ENCODE assay signal across 18 cellular contexts in the genomic region with DNA sequence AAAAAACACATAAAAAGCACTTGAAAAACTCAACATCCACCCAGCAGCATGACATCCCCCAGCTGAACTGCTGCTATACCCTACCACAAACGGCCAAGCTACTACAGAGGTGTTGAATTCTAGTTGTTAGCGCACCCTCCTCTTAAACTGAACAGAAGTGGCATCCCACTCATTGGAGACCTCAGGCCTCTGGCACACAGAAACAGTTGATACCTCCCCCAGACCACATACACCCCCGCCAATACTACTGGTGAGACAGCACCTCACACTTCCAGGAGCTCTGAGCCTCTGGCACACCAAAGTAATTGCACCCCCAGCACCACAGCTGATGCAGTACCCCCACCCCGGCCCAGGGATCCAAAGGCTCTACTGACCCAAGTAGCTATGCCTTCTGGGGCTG.
A peak's percentile ranks its signal among the peaks of the same experiment; 100 is the strongest.
DNase-seq lines count a peak whose midpoint lies in the region; ATAC-seq and TF ChIP-seq lines count a peak whose summit lies in the region.
"Had no signal": no experiment of that assay in that cellular context is flagged by ENCODE, and none has a peak within 500 bp of the region (broad histone marks: within the 10 kb centered on the region; RNA-seq: fewer than 3 reads in every experiment).

No MANE protein-coding gene starts in this region.

- no peak overlapping the region for H3K4ac ChIP-seq in neuronal stem cell (ENCODE audit: low read length)

- peaks cover 2 to 8% of the 10 kb centered on the region in 2 donors for H3K9me3 Mint-ChIP-seq in natural killer cell

- no peak overlapping the region for H2BK120ac ChIP-seq in neuronal stem cell (ENCODE audit: low read depth, low read length)

- no CpG with 5 or more reads among the region's 4 CpGs for WGBS in neuronal stem cell (ENCODE audit: extremely low coverage in 2 of 2, insufficient read length in 2 of 2, insufficient replicate concordance in 1 of 2), 2 donors

- H2BK5ac ChIP-seq in neuronal stem cell (ENCODE audit: low read length) = no peak overlapping the region

- H3K9me3 ChIP-seq in neuronal stem cell (replicated peaks in 1 of 2; ENCODE audit: control insufficient read depth in 2 of 2, insufficient read depth in 1 of 2, low read depth in 1 of 2, low read length in 2 of 2) (no peaks in the 10 kb centered on the region), colonic mucosa (no peaks in the 10 kb centered on the region)
- H3K9me3 ChIP-seq: BE2C had no signal

- no peaks in the 10 kb centered on the region for H3K36me3 ChIP-seq in neuronal stem cell (replicated peaks in 1 of 2; ENCODE audit: control insufficient read depth in 2 of 2, insufficient read depth in 2 of 2, low read length in 2 of 2)
- no peaks in the 10 kb centered on the region for H3K36me3 ChIP-seq in colonic mucosa
- H3K36me3 ChIP-seq: BE2C had no signal

- H2AFZ ChIP-seq in neuronal stem cell (ENCODE audit: low read length) = no peak overlapping the region

- no peak for TF ChIP-seq CTCF in natural killer cell (IDR thresholded peaks at IDR 0.05)
- no peak for TF ChIP-seq CTCF in colonic mucosa (IDR thresholded peaks at IDR 0.05)

- intact Hi-C loops in natural killer cell (cut with micrococcal nuclease) = no loop called here
- intact Hi-C loops in colonic mucosa (cut with DNase I) = no loop called here

- no peak overlapping the region for H3K4me2 ChIP-seq in neuronal stem cell (ENCODE audit: insufficient read depth, low read length, poor library complexity, severe bottlenecking)
- H3K4me2 ChIP-seq: BLaER1 had no signal

- H3K79me1 ChIP-seq in neuronal stem cell (ENCODE audit: low read depth, low read length) = no peaks in the 10 kb centered on the region

- H2AK5ac ChIP-seq in neuronal stem cell (ENCODE audit: low read depth, low read length) = no peak overlapping the region

- DNase-seq in Jurkat, Clone E6-1 (ENCODE audit: low read depth, low spot score) = peak; percentile 1
- DNase-seq in natural killer cell (no peak), neuronal stem cell (ENCODE audit: low spot score) (no peak), colonic mucosa (no peak)
- DNase-seq: 8988T; ACHN; BE2C; C1 segment of cervical spinal cord; CD4-positive, alpha-beta memory T cell; CD4-positive, CD25-positive, alpha-beta regulatory T cell; CD8-positive, alpha-beta memory T cell; COR-L47; DMS79 treated with DMSO at 0.1 percent for 48 hours; GF-D8 had no signal

- H4K91ac ChIP-seq in neuronal stem cell (ENCODE audit: low read depth, low read length, poor library complexity) = no peak overlapping the region

- H3K9ac ChIP-seq in neuronal stem cell (ENCODE audit: low read depth, low read length, poor library complexity) (no peak overlapping the region), colonic mucosa (ENCODE audit: low read depth in 2 of 2, low read length in 2 of 2) (no peak overlapping the region)
- H3K9ac ChIP-seq: BLaER1 had no signal

- H3K14ac ChIP-seq in neuronal stem cell (ENCODE audit: low read length) = peak overlapping the region; percentile 38

- no peaks in the 10 kb centered on the region for H3K27me3 Mint-ChIP-seq in natural killer cell (ENCODE audit: low read depth in 2 of 2)
- H3K27me3 Mint-ChIP-seq: CD4-positive, alpha-beta memory T cell; CD4-positive, CD25-positive, alpha-beta regulatory T cell; CD8-positive, alpha-beta memory T cell had no signal

- no peak overlapping the region for H3K4me3 ChIP-seq in Jurkat, Clone E6-1 (ENCODE audit: low read length)
- H3K4me3 ChIP-seq in neuronal stem cell (ENCODE audit: low read length in 2 of 2) = no peak overlapping the region
- no peak overlapping the region for H3K4me3 ChIP-seq in colonic mucosa
- H3K4me3 ChIP-seq: BLaER1 had no signal

- peak overlapping the region; percentile 70 to 76 for H3K27ac Mint-ChIP-seq in natural killer cell
- H3K27ac Mint-ChIP-seq: CD14-positive monocyte; CD4-positive, alpha-beta memory T cell; CD4-positive, CD25-positive, alpha-beta regulatory T cell; CD8-positive, alpha-beta memory T cell had no signal

- no peak overlapping the region for H3K23ac ChIP-seq in neuronal stem cell (ENCODE audit: low read depth, low read length, poor library complexity)

- H3K27me3 ChIP-seq in neuronal stem cell (ENCODE audit: control insufficient read depth in 3 of 3, insufficient read depth in 3 of 3, low read depth in 1 of 3, low read length in 3 of 3) = no peaks in the 10 kb centered on the region
- H3K27me3 ChIP-seq in colonic mucosa = no peaks in the 10 kb centered on the region
- H3K27me3 ChIP-seq: BE2C, BLaER1 had no signal

- no peak overlapping the region for H3K18ac ChIP-seq in neuronal stem cell (ENCODE audit: low read length)

- H3K4me3 Mint-ChIP-seq in natural killer cell = no peak overlapping the region
- H3K4me3 Mint-ChIP-seq: CD14-positive monocyte; CD4-positive, alpha-beta memory T cell; CD4-positive, CD25-positive, alpha-beta regulatory T cell; CD8-positive, alpha-beta memory T cell had no signal

- H3K27ac ChIP-seq in neuronal stem cell (replicated peaks; ENCODE audit: low read length) = no peak overlapping the region
- no peak overlapping the region for H3K27ac ChIP-seq in colonic mucosa
- H3K27ac ChIP-seq: BLaER1 had no signal

- no peaks in the 10 kb centered on the region for H3K4me1 ChIP-seq in neuronal stem cell (ENCODE audit: control insufficient read depth in 2 of 2, insufficient read depth in 1 of 2, low read depth in 1 of 2, low read length in 2 of 2)
- no peaks in the 10 kb centered on the region for H3K4me1 ChIP-seq in colonic mucosa
- H3K4me1 ChIP-seq: BE2C, BLaER1 had no signal

- H3K4me1 Mint-ChIP-seq in natural killer cell = peaks cover 39% of the 10 kb centered on the region in 2 donors

- peak; percentile 21 to 88 (median 52) for ATAC-seq in natural killer cell
- ATAC-seq in HG03439 (IDR thresholded peaks at IDR 0.05; ENCODE audit: unreplicated experiment) = no peak
- ATAC-seq in GM18498 (IDR thresholded peaks at IDR 0.05; ENCODE audit: unreplicated experiment) = no peak

- H4K8ac ChIP-seq in neuronal stem cell (ENCODE audit: low read depth, low read length) = no peak overlapping the region

- H2BK12ac ChIP-seq in neuronal stem cell (ENCODE audit: low read length) = no peak overlapping the region

- H2BK15ac ChIP-seq in neuronal stem cell (ENCODE audit: low read length) = no peak overlapping the region

- H3K36me3 Mint-ChIP-seq in natural killer cell = peaks cover 19% of the 10 kb centered on the region

Comparison
In these comparisons a context has a peak if more than half of its experiments do, and no peak if none do; other contexts are left out.
1. ATAC-seq: peak in natural killer cell (3 of 3); none in HG03439 (single experiment) and GM18498 (single experiment).